19 cellular contexts compared by ENCODE assay signal in the genomic region with DNA sequence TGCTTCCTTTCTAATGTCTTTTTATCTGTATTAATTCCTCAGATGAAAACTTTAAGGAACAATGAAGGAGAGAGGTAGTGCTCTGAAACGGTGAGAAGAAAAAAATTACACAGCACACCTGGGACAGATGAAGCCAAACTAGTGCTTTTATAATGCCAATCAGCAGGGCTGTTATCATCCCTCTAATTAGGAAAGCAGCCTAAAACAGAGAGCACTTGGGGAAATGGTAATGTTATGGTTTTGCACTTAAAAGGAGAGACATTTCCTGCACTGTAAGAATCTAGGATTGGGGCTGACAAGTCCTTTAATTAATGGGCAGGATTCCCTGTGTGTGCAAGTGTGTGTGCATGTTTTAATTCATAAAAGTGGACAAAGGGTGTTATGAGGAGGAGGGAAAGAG. TPM values are rescaled to one million over a fixed set of nuclear protein-coding genes. Genes with fewer than 3 reads are reported as not detected.
A peak's percentile ranks its signal among the peaks of the same experiment; 100 is the strongest.
DNase-seq lines count a peak whose midpoint lies in the region; ATAC-seq lines count a peak whose summit lies in the region.
"Had no signal": no experiment of that assay in that cellular context is flagged by ENCODE, and none has a peak within 500 bp of the region (broad histone marks: within the 10 kb centered on the region; RNA-seq: fewer than 3 reads in every experiment).

No MANE protein-coding gene starts in this region.

- peak overlapping the region; percentile 91 for H3K27ac ChIP-seq in cingulate gyrus (ENCODE audit: low read depth, low read length)
- peak overlapping the region; percentile 81 for H3K27ac ChIP-seq in stomach smooth muscle (ENCODE audit: low read length)
- H3K27ac ChIP-seq: brain microvascular endothelial cell, psoas muscle had no signal

- H3K4me3 Mint-ChIP-seq in activated CD4-positive, alpha-beta T cell treated with anti-CD3 and anti-CD28 coated beads for 36 hours: no peak overlapping the region
- no peak overlapping the region for H3K4me3 Mint-ChIP-seq in activated CD8-positive, alpha-beta T cell treated with anti-CD3 and anti-CD28 coated beads, Interleukin-2, amount 10 ng/mL, durations not matched to agents 7 days and 5 days
- H3K4me3 Mint-ChIP-seq: activated CD4-positive, alpha-beta memory T cell treated with anti-CD3 and anti-CD28 coated beads for 36 hours had no signal

- H3K27ac Mint-ChIP-seq in activated CD4-positive, alpha-beta T cell treated with anti-CD3 and anti-CD28 coated beads for 36 hours: no peak overlapping the region
- H3K27ac Mint-ChIP-seq in activated CD8-positive, alpha-beta T cell treated with anti-CD3 and anti-CD28 coated beads, Interleukin-2, amount 10 ng/mL, durations not matched to agents 7 days and 5 days: no peak overlapping the region
- H3K27ac Mint-ChIP-seq: activated CD4-positive, alpha-beta memory T cell treated with anti-CD3 and anti-CD28 coated beads for 36 hours had no signal

- no peaks in the 10 kb centered on the region for H3K4me1 Mint-ChIP-seq in activated CD4-positive, alpha-beta T cell treated with anti-CD3 and anti-CD28 coated beads for 36 hours
- peaks cover 1% of the 10 kb centered on the region for H3K4me1 Mint-ChIP-seq in activated CD8-positive, alpha-beta T cell treated with anti-CD3 and anti-CD28 coated beads, Interleukin-2, amount 10 ng/mL, durations not matched to agents 7 days and 5 days (ENCODE audit: low read depth)

- peaks cover 35% of the 10 kb centered on the region for H3K27me3 Mint-ChIP-seq in activated CD4-positive, alpha-beta T cell treated with anti-CD3 and anti-CD28 coated beads for 36 hours
- H3K27me3 Mint-ChIP-seq in activated CD8-positive, alpha-beta T cell treated with anti-CD3 and anti-CD28 coated beads, Interleukin-2, amount 10 ng/mL, durations not matched to agents 7 days and 5 days (ENCODE audit: low read depth): peaks cover 24% of the 10 kb centered on the region

- H3K36me3 ChIP-seq in stomach smooth muscle (ENCODE audit: control insufficient read depth in 2 of 2, insufficient read depth in 2 of 2, low read length in 2 of 2): no peaks in the 10 kb centered on the region
- H3K36me3 ChIP-seq: brain microvascular endothelial cell, HAP-1 had no signal

- H3K9me3 ChIP-seq in stomach smooth muscle (ENCODE audit: control insufficient read depth in 2 of 2, low read length in 2 of 2): no peaks in the 10 kb centered on the region
- H3K9me3 ChIP-seq: HAP-1, psoas muscle had no signal

- intact Hi-C loops in activated CD4-positive, alpha-beta T cell treated with anti-CD3 and anti-CD28 coated beads for 36 hours (cut with DNase I, micrococcal nuclease): no loop called here

- DNase-seq in NCI-H2081 treated with DMSO at 0.1 percent for 48 hours (lab: John Stamatoyannopoulos, UW): peak; percentile 70
- DNase-seq in activated CD4-positive, alpha-beta T cell treated with anti-CD3 and anti-CD28 coated beads for 36 hours: no peak
- DNase-seq in activated CD8-positive, alpha-beta T cell treated with anti-CD3 and anti-CD28 coated beads, Interleukin-2, amount 10 ng/mL, durations not matched to agents 7 days and 5 days: no peak
- DNase-seq: activated CD4-positive, alpha-beta memory T cell treated with anti-CD3 and anti-CD28 coated beads for 36 hours; activated effector memory CD4-positive, alpha-beta T cell treated with Interleukin-2 at 50 U/mL for 16 hours; brain microvascular endothelial cell; EL; foreskin melanocyte; NCI-H524 treated with DMSO at 0.1 percent for 48 hours; psoas muscle; stimulated activated CD8-positive, alpha-beta memory T cell treated with anti-CD3 and anti-CD28 coated beads, Interleukin-4, amount 100 ng/mL, for 48 hours; T1000 had no signal

- peaks cover 0 to 2% of the 10 kb centered on the region in 2 donors for H3K27me3 ChIP-seq in stomach smooth muscle (ENCODE audit: control insufficient read depth in 1 of 2, insufficient read depth in 2 of 2, low read length in 2 of 2)

- H3K4me1 ChIP-seq in stomach smooth muscle (ENCODE audit: control insufficient read depth, insufficient read depth, low read length): no peaks in the 10 kb centered on the region
- H3K4me1 ChIP-seq: psoas muscle had no signal

- CTCF ChIA-PET in activated CD4-positive, alpha-beta T cell treated with anti-CD3 and anti-CD28 coated beads for 36 hours (lab: Charles Lee): interaction anchor here (1.6 kb wide), 1 partner anchor 33 kb away, joined by 3 read pairs; no protein-coding TSS in a partner anchor
- CTCF ChIA-PET in activated CD8-positive, alpha-beta T cell treated with anti-CD3 and anti-CD28 coated beads, Interleukin-2, amount 10 ng/mL, durations not matched to agents 7 days and 5 days (lab: Charles Lee): no interaction called here

- POLR2A ChIA-PET in activated CD4-positive, alpha-beta T cell treated with anti-CD3 and anti-CD28 coated beads for 36 hours (lab: Charles Lee): no interaction called here
- POLR2A ChIA-PET in activated CD8-positive, alpha-beta T cell treated with anti-CD3 and anti-CD28 coated beads, Interleukin-2, amount 10 ng/mL, durations not matched to agents 7 days and 5 days (lab: Charles Lee): no interaction called here

- peak overlapping the region in 1 of 2 donors; percentile 22 for H3K9ac ChIP-seq in stomach smooth muscle (ENCODE audit: low read length in 2 of 2)

- peaks cover 2% of the 10 kb centered on the region for H3K36me3 Mint-ChIP-seq in activated CD4-positive, alpha-beta T cell treated with anti-CD3 and anti-CD28 coated beads for 36 hours (ENCODE audit: low read depth)
- no peaks in the 10 kb centered on the region for H3K36me3 Mint-ChIP-seq in activated CD8-positive, alpha-beta T cell treated with anti-CD3 and anti-CD28 coated beads, Interleukin-2, amount 10 ng/mL, durations not matched to agents 7 days and 5 days (ENCODE audit: low read depth)
- H3K36me3 Mint-ChIP-seq: activated CD4-positive, alpha-beta memory T cell treated with anti-CD3 and anti-CD28 coated beads for 36 hours had no signal

- H3K4me3 ChIP-seq in stomach smooth muscle (ENCODE audit: low read length in 2 of 2): peak overlapping the region in 1 of 2 donors; percentile 85
- H3K4me3 ChIP-seq: HAP-1, psoas muscle had no signal

- peaks cover 3% of the 10 kb centered on the region for H3K9me3 Mint-ChIP-seq in activated CD4-positive, alpha-beta T cell treated with anti-CD3 and anti-CD28 coated beads for 36 hours (ENCODE audit: low read depth)
- no peaks in the 10 kb centered on the region for H3K9me3 Mint-ChIP-seq in activated CD8-positive, alpha-beta T cell treated with anti-CD3 and anti-CD28 coated beads, Interleukin-2, amount 10 ng/mL, durations not matched to agents 7 days and 5 days (ENCODE audit: insufficient read depth)
- H3K9me3 Mint-ChIP-seq: activated CD4-positive, alpha-beta memory T cell treated with anti-CD3 and anti-CD28 coated beads for 36 hours had no signal

- ATAC-seq in GM19467 (IDR thresholded peaks at IDR 0.05; ENCODE audit: unreplicated experiment) (peak; percentile 20), HG02571 (IDR thresholded peaks at IDR 0.05; ENCODE audit: unreplicated experiment) (no peak), HG03565 (IDR thresholded peaks at IDR 0.05; ENCODE audit: unreplicated experiment) (no peak)
- no peak for ATAC-seq in activated CD4-positive, alpha-beta T cell treated with anti-CD3 and anti-CD28 coated beads for 36 hours
- no peak for ATAC-seq in activated CD8-positive, alpha-beta T cell treated with anti-CD3 and anti-CD28 coated beads, Interleukin-2, amount 10 ng/mL, durations not matched to agents 7 days and 5 days
- ATAC-seq: psoas muscle had no signal

RNA-seq across cellular contexts. Expression of a gene that starts 4.8 kb away (rescaled TPM):
- not detected for total RNA-seq in activated CD4-positive, alpha-beta T cell treated with anti-CD3 and anti-CD28 coated beads for 36 hours
- total RNA-seq in activated CD8-positive, alpha-beta T cell treated with anti-CD3 and anti-CD28 coated beads, Interleukin-2, amount 10 ng/mL, durations not matched to agents 7 days and 5 days: not detected
- total RNA-seq: activated CD4-positive, alpha-beta memory T cell treated with anti-CD3 and anti-CD28 coated beads for 36 hours; M059J had no signal
